In the genomic region with DNA sequence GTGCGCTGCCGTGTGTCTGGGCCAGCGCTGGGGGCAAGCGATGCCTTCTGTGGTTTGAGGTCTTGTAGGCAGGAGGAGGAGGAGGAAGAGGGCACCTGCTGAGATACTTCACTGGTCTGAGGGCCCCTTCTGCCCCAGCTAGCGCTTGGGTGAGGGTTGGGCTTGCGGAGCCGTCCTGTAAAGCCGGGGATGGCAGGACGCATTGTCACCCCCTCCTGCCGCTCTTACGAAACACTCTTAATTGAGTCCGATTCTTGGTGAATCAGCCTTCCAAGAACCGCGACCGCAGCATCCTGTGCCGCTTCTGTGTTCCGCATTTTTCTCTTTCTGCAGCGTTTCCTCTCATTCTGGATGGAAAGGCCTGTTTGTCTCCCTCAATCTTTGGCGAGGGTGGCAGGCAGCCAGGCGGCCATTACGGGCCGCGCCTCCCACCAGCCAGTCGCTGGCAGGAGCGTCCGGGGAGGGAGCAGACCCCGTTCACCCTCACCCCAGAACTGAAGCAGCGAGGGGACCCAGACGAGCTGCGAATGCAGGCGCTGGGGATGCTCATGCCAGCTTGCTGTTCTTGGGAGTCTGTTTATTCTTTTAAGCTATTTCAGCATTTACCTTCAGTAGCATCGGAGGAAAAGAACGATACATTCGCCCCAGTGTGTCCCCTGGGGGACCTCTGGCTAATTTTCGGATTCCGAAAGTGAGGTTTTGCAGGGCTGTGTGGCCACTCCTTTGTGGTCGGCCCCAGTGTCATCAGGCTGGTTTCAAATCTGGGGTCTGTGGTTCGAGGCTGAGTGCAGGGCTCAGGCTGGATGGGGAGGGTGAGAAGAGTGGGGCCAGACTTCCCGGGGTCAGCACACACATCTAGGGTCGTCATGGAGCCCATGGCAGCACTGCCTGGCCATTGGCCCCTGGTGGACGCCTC, we compare ENCODE assay signal across 8 cellular contexts.
DNase-seq lines count a peak whose midpoint lies in the region; ATAC-seq and TF ChIP-seq lines count a peak whose summit lies in the region.

No MANE protein-coding gene starts in this region.

- H3K4me3 ChIP-seq in fibroblast of mammary gland (ENCODE audit: control insufficient read depth, low read depth, low read length) = peak overlapping the region; percentile 41

- ATAC-seq in GM21737 (IDR thresholded peaks at IDR 0.05; ENCODE audit: unreplicated experiment) (peak; percentile 64), omental fat pad (ENCODE audit: low FRiP score) (peak; percentile 79), HG03469 (IDR thresholded peaks at IDR 0.05; ENCODE audit: unreplicated experiment) (no peak)
- ATAC-seq in activated T-helper 17 cell treated with anti-CD3 and anti-CD28 coated beads, Interleukin-2, amount 50 U/mL, for 72 hours (replicated peaks) = peak; percentile 92

- peak overlapping the region; percentile 85 for H3K4me3 Mint-ChIP-seq in activated T-helper 17 cell treated with anti-CD3 and anti-CD28 coated beads, Interleukin-2, amount 50 U/mL, for 72 hours

- H3K4me1 Mint-ChIP-seq in activated T-helper 17 cell treated with anti-CD3 and anti-CD28 coated beads, Interleukin-2, amount 50 U/mL, for 72 hours = peaks cover 45% of the 10 kb centered on the region

- peak; percentile 86 for DNase-seq in Ammon's horn (ENCODE audit: low spot score)
- DNase-seq in fibroblast of mammary gland (ENCODE audit: low read depth) = peak; percentile 99
- peak; percentile 59 for DNase-seq in omental fat pad (ENCODE audit: low spot score)
- DNase-seq in substantia nigra (lab: John Stamatoyannopoulos, UW) = peak in 37 of 49 donors; percentile 16 to 85 (median 54)

- TF ChIP-seq CTCF in fibroblast of mammary gland (conservative IDR thresholded peaks at IDR 0.05; ENCODE audit: control insufficient read depth, insufficient read depth, low read depth, low read length) = no peak
- no peak for TF ChIP-seq CTCF in omental fat pad (IDR thresholded peaks at IDR 0.05)

- no peaks in the 10 kb centered on the region for H3K9me3 Mint-ChIP-seq in activated T-helper 17 cell treated with anti-CD3 and anti-CD28 coated beads, Interleukin-2, amount 50 U/mL, for 72 hours

- H3K27ac Mint-ChIP-seq in activated T-helper 17 cell treated with anti-CD3 and anti-CD28 coated beads, Interleukin-2, amount 50 U/mL, for 72 hours = peak overlapping the region; percentile 98

- H3K36me3 Mint-ChIP-seq in activated T-helper 17 cell treated with anti-CD3 and anti-CD28 coated beads, Interleukin-2, amount 50 U/mL, for 72 hours (ENCODE audit: low read depth) = peaks cover 8% of the 10 kb centered on the region

- peak overlapping the region; percentile 70 for H3K27ac ChIP-seq in substantia nigra (ENCODE audit: low read depth, low read length, poor library complexity, severe bottlenecking)

- no peaks in the 10 kb centered on the region for H3K27me3 Mint-ChIP-seq in activated T-helper 17 cell treated with anti-CD3 and anti-CD28 coated beads, Interleukin-2, amount 50 U/mL, for 72 hours

TF ChIP-seq in PFSK-1, 5 proteins besides CTCF, POLR2A, EP300 and RAD21:
- peak; percentile 18 for TF ChIP-seq FOXP2 (optimal IDR thresholded peaks at IDR 0.05; ENCODE audit: borderline replicate concordance, extremely low read depth, extremely low read length, insufficient read depth)
- TF ChIP-seq SIN3A (IDR thresholded peaks at IDR 0.05; ENCODE audit: borderline replicate concordance, insufficient read depth, low read length) = peak; percentile 60; the same call in 1 of the 2 replicates
- no peak for TF ChIP-seq POLR2AphosphoS5 (IDR thresholded peaks at IDR 0.05; ENCODE audit: low read depth, low read length)
- TF ChIP-seq, protein P1, sequence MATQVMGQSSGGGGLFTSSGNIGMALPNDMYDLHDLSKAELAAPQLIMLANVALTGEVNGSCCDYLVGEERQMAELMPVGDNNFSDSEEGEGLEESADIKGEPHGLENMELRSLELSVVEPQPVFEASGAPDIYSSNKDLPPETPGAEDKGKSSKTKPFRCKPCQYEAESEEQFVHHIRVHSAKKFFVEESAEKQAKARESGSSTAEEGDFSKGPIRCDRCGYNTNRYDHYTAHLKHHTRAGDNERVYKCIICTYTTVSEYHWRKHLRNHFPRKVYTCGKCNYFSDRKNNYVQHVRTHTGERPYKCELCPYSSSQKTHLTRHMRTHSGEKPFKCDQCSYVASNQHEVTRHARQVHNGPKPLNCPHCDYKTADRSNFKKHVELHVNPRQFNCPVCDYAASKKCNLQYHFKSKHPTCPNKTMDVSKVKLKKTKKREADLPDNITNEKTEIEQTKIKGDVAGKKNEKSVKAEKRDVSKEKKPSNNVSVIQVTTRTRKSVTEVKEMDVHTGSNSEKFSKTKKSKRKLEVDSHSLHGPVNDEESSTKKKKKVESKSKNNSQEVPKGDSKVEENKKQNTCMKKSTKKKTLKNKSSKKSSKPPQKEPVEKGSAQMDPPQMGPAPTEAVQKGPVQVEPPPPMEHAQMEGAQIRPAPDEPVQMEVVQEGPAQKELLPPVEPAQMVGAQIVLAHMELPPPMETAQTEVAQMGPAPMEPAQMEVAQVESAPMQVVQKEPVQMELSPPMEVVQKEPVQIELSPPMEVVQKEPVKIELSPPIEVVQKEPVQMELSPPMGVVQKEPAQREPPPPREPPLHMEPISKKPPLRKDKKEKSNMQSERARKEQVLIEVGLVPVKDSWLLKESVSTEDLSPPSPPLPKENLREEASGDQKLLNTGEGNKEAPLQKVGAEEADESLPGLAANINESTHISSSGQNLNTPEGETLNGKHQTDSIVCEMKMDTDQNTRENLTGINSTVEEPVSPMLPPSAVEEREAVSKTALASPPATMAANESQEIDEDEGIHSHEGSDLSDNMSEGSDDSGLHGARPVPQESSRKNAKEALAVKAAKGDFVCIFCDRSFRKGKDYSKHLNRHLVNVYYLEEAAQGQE (IDR thresholded peaks at IDR 0.05; ENCODE audit: insufficient read depth in 1 of 2, low read depth in 2 of 2, low read length in 2 of 2) = peak in 1 of 2 experiments; percentile 23; a peak in 1 of 4 replicates
- TF ChIP-seq TAF1 (IDR thresholded peaks at IDR 0.05; ENCODE audit: borderline replicate concordance, insufficient read depth, low read length) = no peak
